13 cellular contexts compared by ENCODE assay signal in the genomic region with DNA sequence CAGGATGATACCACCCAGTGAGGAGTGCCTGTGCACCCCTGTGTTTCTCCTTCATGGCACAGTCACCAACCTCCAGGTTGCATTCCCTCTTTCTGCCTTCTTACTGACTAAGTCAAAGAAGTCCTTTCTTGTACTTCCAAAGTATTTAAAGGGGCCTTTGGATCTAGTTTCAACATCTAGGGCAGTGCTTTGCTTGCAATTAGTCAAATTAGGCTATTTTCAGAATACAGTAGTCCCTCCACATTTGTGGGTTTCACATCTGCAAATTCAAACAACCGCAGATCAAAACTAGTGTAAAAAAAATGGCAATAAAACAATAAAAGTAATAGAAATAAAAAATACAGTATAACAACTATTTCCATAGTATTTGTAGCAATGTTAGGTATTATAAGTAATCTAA.
DNase-seq lines count a peak whose midpoint lies in the region; ATAC-seq lines count a peak whose summit lies in the region.
"Had no signal": no experiment of that assay in that cellular context is flagged by ENCODE, and none has a peak within 500 bp of the region (broad histone marks: within the 10 kb centered on the region; RNA-seq: fewer than 3 reads in every experiment).

No MANE protein-coding gene starts in this region.

- DNase-seq in NCI-H1048 (lab: John Stamatoyannopoulos, UW) (peak; percentile 1), G401 (ENCODE audit: low spot score) (no peak), head of caudate nucleus (no peak)
- DNase-seq in activated CD4-positive, alpha-beta T cell treated with anti-CD3 and anti-CD28 coated beads, Interleukin-2, amount 50 U/mL, for 1 hour, result no peak
- DNase-seq: effector CD8-positive, alpha-beta T cell; NCI-H1105; stimulated activated CD4-positive, alpha-beta T cell treated with anti-CD3 and anti-CD28 coated beads, Interleukin-4, amount 100 ng/mL, for 4 hours; uterus had no signal

- in situ Hi-C loops in G401 (cut with HindIII; ENCODE audit: low sequenced_read_pairs), result no loop called here

- ATAC-seq in GM18909 (IDR thresholded peaks at IDR 0.05; ENCODE audit: poor library complexity, unreplicated experiment), result peak; percentile 75
- ATAC-seq in GM21619 (IDR thresholded peaks at IDR 0.05; ENCODE audit: unreplicated experiment), result peak; percentile 65
- ATAC-seq in HG03060 (IDR thresholded peaks at IDR 0.05; ENCODE audit: low read depth, unreplicated experiment), result peak; percentile 53
- ATAC-seq in HG03045 (IDR thresholded peaks at IDR 0.05; ENCODE audit: unreplicated experiment), result no peak
- ATAC-seq: stimulated activated effector memory CD8-positive, alpha-beta T cell treated with anti-CD3 and anti-CD28 coated beads, Interleukin-12 subunit alpha, Interleukin-12 subunit beta, amount 100 ng/mL, for 72 hours had no signal

- intact Hi-C loops in head of caudate nucleus (cut with DNase I), result no loop called here
